Comparison of ENCODE assay signal across 23 cellular contexts in genomic region chr13:85619321-85619720, GRCh38.
"Had no signal": no experiment of that assay in that cellular context is flagged by ENCODE, and none has a peak within 500 bp of the region (broad histone marks: within the 10 kb centered on the region; RNA-seq: fewer than 3 reads in every experiment).

No MANE protein-coding gene starts in this region.

- H3K4me3 ChIP-seq: colonic mucosa, esophagus squamous epithelium, gastroesophageal sphincter, heart left ventricle, hepatocyte, left lung, lower lobe of right lung had no signal

- DNase-seq: colonic mucosa; cortex of kidney; effector CD8-positive, alpha-beta T cell; effector memory CD8-positive, alpha-beta T cell; endodermal cell; erythroblast; esophagus squamous epithelium; foreskin keratinocyte; heart left ventricle; hypothalamus; left cardiac atrium; left lung; left ventricle myocardium superior; lower lobe of right lung; mesenchymal stem cell; midbrain; naive thymus-derived CD4-positive, alpha-beta T cell had no signal

- H3K27me3 ChIP-seq: colonic mucosa, esophagus squamous epithelium, foreskin keratinocyte, gastroesophageal sphincter, heart left ventricle, hepatocyte, left lung had no signal

- H3K27ac ChIP-seq: colonic mucosa, epithelial cell of prostate, esophagus squamous epithelium, foreskin keratinocyte, gastroesophageal sphincter, heart left ventricle, hepatocyte, left lung, lower lobe of right lung had no signal

- H3K79me2 ChIP-seq: hepatocyte had no signal

- H3K4me2 ChIP-seq: hepatocyte had no signal

- H3K36me3 ChIP-seq: colonic mucosa, esophagus squamous epithelium, gastroesophageal sphincter, heart left ventricle, left lung, lower lobe of right lung had no signal

- H3K4me1 ChIP-seq: colonic mucosa, esophagus squamous epithelium, gastroesophageal sphincter, heart left ventricle, left lung, lower lobe of right lung had no signal

- FAIRE-seq: islet of Langerhans, keratinocyte had no signal

- ATAC-seq: effector memory CD8-positive, alpha-beta T cell; esophagus mucosa; foreskin keratinocyte; gastroesophageal sphincter; heart left ventricle; left cardiac atrium; left lung; left ventricle myocardium superior; lower lobe of right lung; naive thymus-derived CD4-positive, alpha-beta T cell had no signal
